ENCODE assay signal across 17 cellular contexts in the genomic region with DNA sequence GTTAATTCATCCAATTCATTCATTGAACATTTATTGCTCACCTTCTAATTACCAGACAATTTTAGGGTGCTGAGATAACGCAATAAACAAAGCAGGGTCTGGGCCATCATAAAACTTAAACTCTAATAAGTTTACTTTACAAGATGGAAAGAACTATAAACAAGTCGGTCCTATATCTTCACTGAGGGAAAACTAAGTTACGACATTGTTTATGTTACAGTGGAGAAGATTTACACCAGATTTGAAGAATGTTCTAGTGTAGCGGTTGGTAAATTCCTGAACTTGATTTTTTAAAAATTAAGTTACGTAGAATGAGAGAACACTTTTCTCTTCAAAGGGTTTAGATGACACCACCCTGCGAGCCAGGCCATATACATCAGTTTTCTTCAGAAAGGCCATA. TPM values are rescaled to one million over a fixed set of nuclear protein-coding genes. Genes with fewer than 3 reads are reported as not detected.
A peak's percentile ranks its signal among the peaks of the same experiment; 100 is the strongest.
DNase-seq lines count a peak whose midpoint lies in the region; ATAC-seq and TF ChIP-seq lines count a peak whose summit lies in the region.
"Had no signal": no experiment of that assay in that cellular context is flagged by ENCODE, and none has a peak within 500 bp of the region (broad histone marks: within the 10 kb centered on the region; RNA-seq: fewer than 3 reads in every experiment).

No MANE protein-coding gene starts in this region.

- TF ChIP-seq CTCF in osteocyte (IDR thresholded peaks at IDR 0.05), result no peak

- H3K9ac ChIP-seq in adipocyte (ENCODE audit: low read length), result no peak overlapping the region
- H3K9ac ChIP-seq: BLaER1 had no signal

- ATAC-seq in naive thymus-derived CD8-positive, alpha-beta T cell, result no peak
- ATAC-seq: GM23338 had no signal

- H3K9me3 ChIP-seq in adipocyte (ENCODE audit: control insufficient read depth, low read length), result no peaks in the 10 kb centered on the region
- H3K9me3 ChIP-seq: BLaER1, Caco-2 had no signal

- no peaks in the 10 kb centered on the region for H3K27me3 ChIP-seq in adipocyte (replicated peaks; ENCODE audit: control insufficient read depth, insufficient read depth, low read length)
- H3K27me3 ChIP-seq: BLaER1 had no signal

- peaks cover 5% of the 10 kb centered on the region for H3K9me3 Mint-ChIP-seq in osteocyte (ENCODE audit: unreplicated experiment)
- no peaks in the 10 kb centered on the region for H3K9me3 Mint-ChIP-seq in naive thymus-derived CD8-positive, alpha-beta T cell
- H3K9me3 Mint-ChIP-seq: CD8-positive, alpha-beta memory T cell; GM23338; H9; HFFc6 had no signal

- H3K4me1 ChIP-seq in adipocyte (ENCODE audit: control insufficient read depth, insufficient read depth, low read length), result peaks cover 39% of the 10 kb centered on the region
- H3K4me1 ChIP-seq: BLaER1 had no signal

- H3K27ac Mint-ChIP-seq in osteocyte (ENCODE audit: unreplicated experiment), result peak overlapping the region; percentile 44
- H3K27ac Mint-ChIP-seq in naive thymus-derived CD8-positive, alpha-beta T cell, result no peak overlapping the region
- H3K27ac Mint-ChIP-seq: CD8-positive, alpha-beta memory T cell; GM23338; H9; HFFc6 had no signal

- POLR2A ChIA-PET in HEK293T (lab: Yijun Ruan, JAX), result no interaction called here
- POLR2A ChIA-PET in naive thymus-derived CD8-positive, alpha-beta T cell (lab: Charles Lee), result no interaction called here

- H3K4me3 ChIP-seq in adipocyte (ENCODE audit: low read length), result peak overlapping the region; percentile 57
- H3K4me3 ChIP-seq: BLaER1, GM23338 had no signal

- no peaks in the 10 kb centered on the region for H3K36me3 ChIP-seq in adipocyte (ENCODE audit: control insufficient read depth, insufficient read depth, low read length, severe bottlenecking)
- H3K36me3 ChIP-seq: BLaER1 had no signal

- H3K4me3 Mint-ChIP-seq in osteocyte (ENCODE audit: unreplicated experiment), result no peak overlapping the region
- no peak overlapping the region for H3K4me3 Mint-ChIP-seq in naive thymus-derived CD8-positive, alpha-beta T cell
- H3K4me3 Mint-ChIP-seq: CD8-positive, alpha-beta memory T cell; GM23338; H9; HFFc6 had no signal

- CTCF ChIA-PET in HEK293T (lab: Yijun Ruan, JAX), result no interaction called here

- H3K4me1 Mint-ChIP-seq in osteocyte (ENCODE audit: unreplicated experiment), result peaks cover 28% of the 10 kb centered on the region
- no peaks in the 10 kb centered on the region for H3K4me1 Mint-ChIP-seq in naive thymus-derived CD8-positive, alpha-beta T cell

- DNase-seq in HEK293T (ENCODE audit: extremely low spot score) (no peak), adipocyte (ENCODE audit: low read depth) (peak; percentile 33), fibroblast of gingiva (ENCODE audit: low read depth) (peak; percentile 26), osteocyte (ENCODE audit: extremely low spot score, unreplicated experiment) (no peak)
- no peak for DNase-seq in activated CD4-positive, CD25-positive, alpha-beta regulatory T cell treated with anti-CD3 and anti-CD28 coated beads, Interleukin-2, amount 50 U/mL, for 72 hours
- no peak for DNase-seq in naive thymus-derived CD8-positive, alpha-beta T cell
- no peak for DNase-seq in activated CD8-positive, alpha-beta memory T cell treated with anti-CD3 and anti-CD28 coated beads, Interleukin-2, amount 50 U/mL, for 48 hours
- DNase-seq: 8988T; AML-193; Caco-2; CD8-positive, alpha-beta memory T cell; DND-41; GDM1; H9; HFFc6 had no signal

- no peaks in the 10 kb centered on the region for H3K36me3 Mint-ChIP-seq in osteocyte (ENCODE audit: unreplicated experiment)
- H3K36me3 Mint-ChIP-seq in naive thymus-derived CD8-positive, alpha-beta T cell, result no peaks in the 10 kb centered on the region
- H3K36me3 Mint-ChIP-seq: CD8-positive, alpha-beta memory T cell had no signal

- no peaks in the 10 kb centered on the region for H3K27me3 Mint-ChIP-seq in osteocyte (ENCODE audit: unreplicated experiment)
- H3K27me3 Mint-ChIP-seq in naive thymus-derived CD8-positive, alpha-beta T cell, result peaks cover 0 to 8% (median 3%) of the 10 kb centered on the region in 5 donors

TF ChIP-seq in HEK293T, 16 proteins besides CTCF, POLR2A, EP300 and RAD21:
- TF ChIP-seq SP1 (IDR thresholded peaks at IDR 0.05) (no peak), SUZ12 (IDR thresholded peaks at IDR 0.05) (no peak), ARNT (IDR thresholded peaks at IDR 0.05) (no peak), LEF1 (IDR thresholded peaks at IDR 0.05; ENCODE audit: borderline replicate concordance) (no peak), FOXA1 (IDR thresholded peaks at IDR 0.05) (no peak), PKNOX1 (IDR thresholded peaks at IDR 0.05) (peak; percentile 77), FOXK2 (IDR thresholded peaks at IDR 0.05) (no peak), CTBP1 (IDR thresholded peaks at IDR 0.05; ENCODE audit: borderline replicate concordance) (peak; percentile 31; the same call in 1 of the 2 replicates), NFRKB (IDR thresholded peaks at IDR 0.05) (no peak), L3MBTL2 (conservative IDR thresholded peaks at IDR 0.05) (no peak)
TF ChIP-seq in HEK293T: peak in this region for 2.

RNA-seq across cellular contexts. Expression of gene FRZB, which starts 20.7 kb away (rescaled TPM):
- total RNA-seq in osteocyte, result 46.6 and 47.3 TPM in 2 replicates
- total RNA-seq in naive thymus-derived CD8-positive, alpha-beta T cell, result not detected
- not detected for polyA plus RNA-seq in naive thymus-derived CD8-positive, alpha-beta T cell
- total RNA-seq: Caco-2; CD8-positive, alpha-beta memory T cell had no signal
- polyA plus RNA-seq: CD8-positive, alpha-beta memory T cell had no signal

Comparison
In these comparisons a context has a peak if more than half of its experiments do, and no peak if none do; other contexts are left out.
1. DNase-seq: peak in adipocyte (single experiment) and fibroblast of gingiva (single experiment); none in HEK293T (single experiment), osteocyte (single experiment), activated CD4-positive, CD25-positive, alpha-beta regulatory T cell treated with anti-CD3 and anti-CD28 coated beads, Interleukin-2, amount 50 U/mL, for 72 hours (single experiment), naive thymus-derived CD8-positive, alpha-beta T cell (0 of 10) and activated CD8-positive, alpha-beta memory T cell treated with anti-CD3 and anti-CD28 coated beads, Interleukin-2, amount 50 U/mL, for 48 hours (single experiment).
2. RNA of gene FRZB, which starts 20.7 kb away (total RNA-seq): 46.6 to 47.3 TPM in osteocyte; not detected in naive thymus-derived CD8-positive, alpha-beta T cell; every median in the first group is over 10 times any median in the second.